ENCODE assay signal across 14 cellular contexts in the genomic region with DNA sequence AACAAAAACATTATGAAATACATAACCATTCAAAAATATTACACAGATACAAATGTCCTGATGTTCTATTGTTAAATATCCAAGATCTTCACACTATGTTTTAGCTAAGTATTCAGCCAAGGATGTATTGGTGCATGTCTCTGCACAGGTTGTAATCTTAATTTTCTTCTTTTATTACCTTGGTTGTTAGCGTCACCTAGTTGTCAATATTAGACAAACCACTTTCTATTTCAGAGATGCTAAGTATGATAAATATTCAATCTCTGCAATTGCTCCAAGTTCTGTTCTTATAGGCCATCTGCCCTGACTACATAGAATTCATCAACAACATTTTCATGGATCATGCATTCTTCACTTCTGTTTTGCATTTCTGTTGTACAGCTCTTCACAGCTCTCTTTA.
"Had no signal": no experiment of that assay in that cellular context is flagged by ENCODE, and none has a peak within 500 bp of the region (broad histone marks: within the 10 kb centered on the region; RNA-seq: fewer than 3 reads in every experiment).

No MANE protein-coding gene starts in this region.

- H3K27me3 ChIP-seq: pancreas, suprapubic skin had no signal

- H3K4me3 ChIP-seq: dorsolateral prefrontal cortex, pancreas, suprapubic skin had no signal

- ATAC-seq: esophagus mucosa; left colon; pancreas; stimulated activated naive CD8-positive, alpha-beta T cell treated with anti-CD3 and anti-CD28 coated beads, Interleukin-15, Interleukin-2, amounts not matched to agents 100 U/mL and 50 U/mL, for 24 hours had no signal

- H3K9me3 ChIP-seq: pancreas, suprapubic skin had no signal

- H3K27ac ChIP-seq: dorsolateral prefrontal cortex, pancreas, suprapubic skin had no signal

- H3K4me1 ChIP-seq: pancreas, suprapubic skin had no signal

- H3K36me3 ChIP-seq: pancreas, suprapubic skin had no signal

- DNase-seq: activated CD4-positive, alpha-beta T cell treated with anti-CD3 and anti-CD28 coated beads, Interleukin-2, amount 10 ng/mL, durations not matched to agents 7 days and 5 days; activated CD4-positive, CD25-positive, alpha-beta regulatory T cell; activated CD8-positive, alpha-beta memory T cell treated with anti-CD3 and anti-CD28 coated beads for 24 hours; activated naive CD4-positive, alpha-beta T cell treated with anti-CD3 and anti-CD28 coated beads for 36 hours; dorsolateral prefrontal cortex; left colon; nephron progenitor cell; pancreas; retina; stimulated activated CD4-positive, alpha-beta T cell treated with anti-CD3 and anti-CD28 coated beads, Interleukin-4, amount 100 ng/mL, for 1 hour; stimulated activated CD8-positive, alpha-beta memory T cell treated with anti-CD3 and anti-CD28 coated beads, Interleukin-4, amount 100 ng/mL, for 48 hours; stimulated activated naive CD8-positive, alpha-beta T cell treated with anti-CD3 and anti-CD28 coated beads, Interleukin-15, Interleukin-2, amounts not matched to agents 100 U/mL and 50 U/mL, for 24 hours had no signal
